31 cellular contexts compared by ENCODE assay signal in genomic region chr7:45590679-45591057, GRCh38. TPM values are rescaled to one million over a fixed set of nuclear protein-coding genes. Genes with fewer than 3 reads are reported as not detected.
DNase-seq lines count a peak whose midpoint lies in the region; ATAC-seq, FAIRE-seq and TF ChIP-seq lines count a peak whose summit lies in the region.
"Had no signal": no experiment of that assay in that cellular context is flagged by ENCODE, and none has a peak within 500 bp of the region (broad histone marks: within the 10 kb centered on the region; RNA-seq: fewer than 3 reads in every experiment).

No MANE protein-coding gene starts in this region.

- H3K4me1 Mint-ChIP-seq in H9: peaks cover 12 to 13% of the 10 kb centered on the region in 2 experiments
- H3K4me1 Mint-ChIP-seq: activated CD4-positive, alpha-beta T cell treated with anti-CD3 and anti-CD28 coated beads for 36 hours; CD8-positive, alpha-beta memory T cell had no signal

- no peak overlapping the region for H2BK120ac ChIP-seq in H9 (ENCODE audit: low read depth, low read length, poor library complexity, severe bottlenecking)

- FAIRE-seq in kidney (lab: Jason Lieb, UNC): no peak
- FAIRE-seq: H54, small intestine had no signal

- no peak overlapping the region for H2BK5ac ChIP-seq in H9 (ENCODE audit: insufficient read length, low read length)

- no peak overlapping the region for H3T11ph ChIP-seq in H9 (ENCODE audit: low read length)

- H3K4me1 ChIP-seq in H9 (ENCODE audit: insufficient read depth, low read length): no peaks in the 10 kb centered on the region
- H3K4me1 ChIP-seq in kidney (ENCODE audit: control insufficient read depth in 1 of 2, insufficient read depth in 1 of 2, low read depth in 1 of 2, low read length in 2 of 2): no peaks in the 10 kb centered on the region
- H3K4me1 ChIP-seq in thyroid gland: no peaks in the 10 kb centered on the region
- H3K4me1 ChIP-seq: ascending aorta, left lung, testis had no signal

- H3K4ac ChIP-seq in H9 (ENCODE audit: low read depth, low read length): no peak overlapping the region

- no peak for TF ChIP-seq RAD21 in Ishikawa (IDR thresholded peaks at IDR 0.05; ENCODE audit: low read depth)

- H3K27me3 ChIP-seq in H9 (ENCODE audit: insufficient read depth, low read length) (no peaks in the 10 kb centered on the region), thyroid gland (no peaks in the 10 kb centered on the region)
- H3K27me3 ChIP-seq: ascending aorta, left lung, ovary, testis had no signal

- no peaks in the 10 kb centered on the region for H3K27me3 Mint-ChIP-seq in H9 (ENCODE audit: low read depth)
- H3K27me3 Mint-ChIP-seq: activated CD4-positive, alpha-beta T cell treated with anti-CD3 and anti-CD28 coated beads for 36 hours; CD8-positive, alpha-beta memory T cell had no signal

- no peak overlapping the region for H4K5ac ChIP-seq in H9 (ENCODE audit: insufficient read length, low read depth, low read length)

- no peak overlapping the region for H3K23ac ChIP-seq in H9 (ENCODE audit: insufficient read length, low read depth, low read length)

- no peaks in the 10 kb centered on the region for H3K9me3 Mint-ChIP-seq in H9
- H3K9me3 Mint-ChIP-seq: activated T-cell treated with anti-CD3 and anti-CD28 coated beads, Interleukin-2, amount 50 U/mL, for 4 hours; CD8-positive, alpha-beta memory T cell; mesothelial cell of epicardium had no signal

- H3K36me3 ChIP-seq in kidney (ENCODE audit: control insufficient read depth in 1 of 2, insufficient read depth in 2 of 2, low read length in 2 of 2) (no peaks in the 10 kb centered on the region), thyroid gland (no peaks in the 10 kb centered on the region)
- H3K36me3 ChIP-seq: ascending aorta, left lung, ovary had no signal

- no peak overlapping the region for H3K56ac ChIP-seq in H9 (ENCODE audit: insufficient read length, low read depth, low read length)

- H3K79me2 ChIP-seq in H9 (ENCODE audit: insufficient read depth, low read length): peaks cover 2% of the 10 kb centered on the region; the same call in 1 of the 2 replicates

- no peak overlapping the region for H4K91ac ChIP-seq in H9 (ENCODE audit: insufficient read length, low read depth, low read length)

- ATAC-seq in sciatic nerve (no peak), GM21825 (IDR thresholded peaks at IDR 0.05; ENCODE audit: unreplicated experiment) (no peak)
- ATAC-seq: activated CD4-positive, alpha-beta T cell treated with anti-CD3 and anti-CD28 coated beads for 36 hours; activated T-cell treated with anti-CD3 and anti-CD28 coated beads, Interleukin-2, amount 50 U/mL, for 4 hours; left lung; Panc1 had no signal

- no peak overlapping the region for H2BK15ac ChIP-seq in H9 (ENCODE audit: low read depth, low read length)

- no peak overlapping the region for H3K18ac ChIP-seq in H9 (ENCODE audit: insufficient read length, low read depth, low read length)

- no peak overlapping the region for H3K4me3 Mint-ChIP-seq in H9
- H3K4me3 Mint-ChIP-seq: activated CD4-positive, alpha-beta T cell treated with anti-CD3 and anti-CD28 coated beads for 36 hours; activated T-cell treated with anti-CD3 and anti-CD28 coated beads, Interleukin-2, amount 50 U/mL, for 4 hours; CD8-positive, alpha-beta memory T cell; mesothelial cell of epicardium had no signal

- DNase-seq in H9 (peak; percentile 27), kidney (peak; percentile 42), sciatic nerve (ENCODE audit: low spot score) (peak; percentile 35), RKO (ENCODE audit: low spot score) (no peak), thyroid gland (no peak)
- DNase-seq: activated CD4-positive, alpha-beta T cell treated with anti-CD3 and anti-CD28 coated beads for 36 hours; activated CD8-positive, alpha-beta memory T cell treated with anti-CD3 and anti-CD28 coated beads for 24 hours; activated T-cell treated with anti-CD3 and anti-CD28 coated beads, Interleukin-2, amount 50 U/mL, for 4 hours; CD8-positive, alpha-beta memory T cell; cortex of kidney; DMS 273 treated with DMSO at 0.1 percent for 48 hours; effector memory CD4-positive, alpha-beta T cell; erythroblast; IMR-90; left lung; MV-4-11; NCI-H1436; NCI-H2081 treated with DMSO at 0.1 percent for 48 hours; NCI-H2227 treated with DMSO at 0.1 percent for 48 hours; NCI-H526 treated with DMSO at 0.1 percent for 48 hours; small intestine; stimulated activated naive CD4-positive, alpha-beta T cell; SW 1271; testis had no signal

- H3K14ac ChIP-seq in H9 (ENCODE audit: insufficient read depth, low read length): no peak overlapping the region

- no peaks in the 10 kb centered on the region for H3K23me2 ChIP-seq in H9 (ENCODE audit: insufficient read length, low read depth, low read length, poor library complexity, severe bottlenecking)

- TF ChIP-seq CTCF in H9 (conservative IDR thresholded peaks at IDR 0.05) (no peak), kidney (IDR thresholded peaks at IDR 0.05; ENCODE audit: borderline replicate concordance, extremely low read depth, insufficient read depth) (no peak), thyroid gland (IDR thresholded peaks at IDR 0.05) (no peak)

- H3K4me2 ChIP-seq in H9 (ENCODE audit: insufficient read depth, insufficient read length, low read length): no peak overlapping the region

- H2BK20ac ChIP-seq in H9 (ENCODE audit: low read depth, low read length, poor library complexity, severe bottlenecking): no peak overlapping the region

- intact Hi-C loops in kidney (cut with DNase I) (no loop called here), sciatic nerve (cut with DNase I) (no loop called here), thyroid gland (cut with DNase I) (no loop called here)

- H3K27ac Mint-ChIP-seq in H9: peak overlapping the region in 1 of 3 experiments; percentile 68; a peak in 1 of 7 replicates
- H3K27ac Mint-ChIP-seq: activated CD4-positive, alpha-beta T cell treated with anti-CD3 and anti-CD28 coated beads for 36 hours; mesothelial cell of epicardium had no signal

- no peaks in the 10 kb centered on the region for H4K20me1 ChIP-seq in H9 (ENCODE audit: control insufficient read depth, insufficient read depth, insufficient read length)

- H2AK5ac ChIP-seq in H9 (ENCODE audit: insufficient read length, low read length): no peak overlapping the region

- no peak overlapping the region for H3K4me3 ChIP-seq in kidney (ENCODE audit: low read length in 2 of 2)
- no peak overlapping the region for H3K4me3 ChIP-seq in thyroid gland (replicated peaks in 1 of 3)
- H3K4me3 ChIP-seq: ascending aorta, left lung, ovary, testis had no signal

- H3K27ac ChIP-seq in H9 (ENCODE audit: insufficient read length, low read depth, low read length) (no peak overlapping the region), kidney (ENCODE audit: low read depth in 2 of 2, low read length in 2 of 2) (no peak overlapping the region), thyroid gland (no peak overlapping the region)
- H3K27ac ChIP-seq: ascending aorta, left lung, ovary, testis had no signal

- peaks cover 0 to 2% (median 2%) of the 10 kb centered on the region in 3 experiments; a peak in 2 of 7 replicates for H3K36me3 Mint-ChIP-seq in H9 (ENCODE audit: insufficient read depth in 1 of 3, low read depth in 3 of 3)
- H3K36me3 Mint-ChIP-seq: CD8-positive, alpha-beta memory T cell; mesothelial cell of epicardium had no signal

- no peak overlapping the region for H2AFZ ChIP-seq in H9 (ENCODE audit: low read length)

- TF ChIP-seq POLR2A in thyroid gland (IDR thresholded peaks at IDR 0.05): no peak

- WGBS in H9 (ENCODE audit: extremely low coverage, insufficient read length, low lambda C conversion rate): no CpG with 5 or more reads among the region's 5 CpGs
- 68% methylated on average over 5 of the region's 5 CpGs; no CpG with 5 or more reads in 1 of the 2 donors for WGBS in thyroid gland, 2 donors

- no peak overlapping the region for H2BK12ac ChIP-seq in H9 (ENCODE audit: insufficient read length, low read depth, low read length)

- H4K8ac ChIP-seq in H9 (replicated peaks; ENCODE audit: insufficient read length, low read depth, low read length): no peak overlapping the region

- no peak overlapping the region for H3K9ac ChIP-seq in H9 (ENCODE audit: extremely low read depth, insufficient read length, low read length)
- no peak overlapping the region for H3K9ac ChIP-seq in kidney (ENCODE audit: low read length in 2 of 2)

- H3K79me1 ChIP-seq in H9 (ENCODE audit: insufficient read depth, low read depth, low read length, poor library complexity, severe bottlenecking): no peaks in the 10 kb centered on the region

- H3K9me3 ChIP-seq in H9 (ENCODE audit: control insufficient read depth, low read depth, low read length) (no peaks in the 10 kb centered on the region), kidney (ENCODE audit: control insufficient read depth in 1 of 2, low read length in 2 of 2) (no peaks in the 10 kb centered on the region), thyroid gland (no peaks in the 10 kb centered on the region)
- H3K9me3 ChIP-seq: ascending aorta, left lung, ovary, testis had no signal

- TF ChIP-seq EP300 in Ishikawa (IDR thresholded peaks at IDR 0.05; ENCODE audit: borderline replicate concordance): no peak

TF ChIP-seq in Ishikawa, 13 proteins besides CTCF, POLR2A, EP300 and RAD21:
- TF ChIP-seq, protein P1, sequence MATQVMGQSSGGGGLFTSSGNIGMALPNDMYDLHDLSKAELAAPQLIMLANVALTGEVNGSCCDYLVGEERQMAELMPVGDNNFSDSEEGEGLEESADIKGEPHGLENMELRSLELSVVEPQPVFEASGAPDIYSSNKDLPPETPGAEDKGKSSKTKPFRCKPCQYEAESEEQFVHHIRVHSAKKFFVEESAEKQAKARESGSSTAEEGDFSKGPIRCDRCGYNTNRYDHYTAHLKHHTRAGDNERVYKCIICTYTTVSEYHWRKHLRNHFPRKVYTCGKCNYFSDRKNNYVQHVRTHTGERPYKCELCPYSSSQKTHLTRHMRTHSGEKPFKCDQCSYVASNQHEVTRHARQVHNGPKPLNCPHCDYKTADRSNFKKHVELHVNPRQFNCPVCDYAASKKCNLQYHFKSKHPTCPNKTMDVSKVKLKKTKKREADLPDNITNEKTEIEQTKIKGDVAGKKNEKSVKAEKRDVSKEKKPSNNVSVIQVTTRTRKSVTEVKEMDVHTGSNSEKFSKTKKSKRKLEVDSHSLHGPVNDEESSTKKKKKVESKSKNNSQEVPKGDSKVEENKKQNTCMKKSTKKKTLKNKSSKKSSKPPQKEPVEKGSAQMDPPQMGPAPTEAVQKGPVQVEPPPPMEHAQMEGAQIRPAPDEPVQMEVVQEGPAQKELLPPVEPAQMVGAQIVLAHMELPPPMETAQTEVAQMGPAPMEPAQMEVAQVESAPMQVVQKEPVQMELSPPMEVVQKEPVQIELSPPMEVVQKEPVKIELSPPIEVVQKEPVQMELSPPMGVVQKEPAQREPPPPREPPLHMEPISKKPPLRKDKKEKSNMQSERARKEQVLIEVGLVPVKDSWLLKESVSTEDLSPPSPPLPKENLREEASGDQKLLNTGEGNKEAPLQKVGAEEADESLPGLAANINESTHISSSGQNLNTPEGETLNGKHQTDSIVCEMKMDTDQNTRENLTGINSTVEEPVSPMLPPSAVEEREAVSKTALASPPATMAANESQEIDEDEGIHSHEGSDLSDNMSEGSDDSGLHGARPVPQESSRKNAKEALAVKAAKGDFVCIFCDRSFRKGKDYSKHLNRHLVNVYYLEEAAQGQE (IDR thresholded peaks at IDR 0.05; ENCODE audit: low read depth): peak; percentile 63; the same call in 1 of the 2 replicates
- no peak for TF ChIP-seq EGR1 (IDR thresholded peaks at IDR 0.05)

RNA-seq across cellular contexts. Expression of gene ADCY1, which starts 16.5 kb away (rescaled TPM):
- total RNA-seq in H9 (2021) (18.7 and 21.6 TPM in 2 replicates), kidney (3.7 TPM), sciatic nerve (5.5 TPM), thyroid gland (10 to 100 TPM in 1 of 4 donors, 1 to 10 TPM in 3; 5.8 to 11.6 (median 7.7) TPM)
- 2.9 TPM for polyA plus RNA-seq in kidney (ENCODE audit: insufficient read depth, low read depth, low replicate concordance)
- polyA plus RNA-seq: CD8-positive, alpha-beta memory T cell had no signal

Comparison
In these comparisons a context has a peak if more than half of its experiments do, and no peak if none do; other contexts are left out.
1. DNase-seq: peak in H9 (single experiment), kidney (single experiment) and sciatic nerve (single experiment); none in RKO (single experiment) and thyroid gland (0 of 2).